In the genomic region with DNA sequence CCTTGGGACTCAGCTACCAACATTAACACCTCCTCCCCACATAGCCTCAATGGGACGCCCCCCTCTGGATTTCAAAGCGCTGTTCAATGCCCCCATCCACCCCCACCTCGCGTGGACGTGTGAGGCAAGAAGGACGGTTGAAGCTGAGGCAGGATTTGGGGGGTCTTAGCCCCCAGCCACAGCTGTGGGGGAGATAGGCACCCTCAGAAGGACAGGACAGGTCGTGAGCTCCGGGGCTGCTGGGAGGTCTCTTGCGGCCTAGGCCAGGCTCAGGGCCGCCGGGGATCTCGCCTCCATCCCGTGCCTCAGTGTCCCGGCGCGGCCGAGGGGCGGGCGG, we compare ENCODE assay signal across 8 cellular contexts. TPM values are rescaled to one million over a fixed set of nuclear protein-coding genes. Genes with fewer than 3 reads are reported as not detected.
DNase-seq lines count a peak whose midpoint lies in the region; TF ChIP-seq lines count a peak whose summit lies in the region.

No MANE protein-coding gene starts in this region.

- H3K9me3 ChIP-seq in BLaER1 treated with 17β-estradiol and CSF1 and Interleukin-3, amounts not matched to agents 10 nM and 100 nM (replicated peaks in 1 of 11) = no peaks in the 10 kb centered on the region
- H3K9me3 ChIP-seq in MM.1S (replicated peaks; ENCODE audit: insufficient read depth, low read length) (no peaks in the 10 kb centered on the region), osteoblast (ENCODE audit: low read depth, low read length) (no peaks in the 10 kb centered on the region)
- H3K9me3 ChIP-seq in effector memory CD4-positive, alpha-beta T cell (ENCODE audit: control insufficient read depth, low read length) = no peaks in the 10 kb centered on the region

- H2AFZ ChIP-seq in MM.1S (ENCODE audit: low read length) = peak overlapping the region; percentile 43
- peak overlapping the region; percentile 77 for H2AFZ ChIP-seq in osteoblast (ENCODE audit: low read length)

- peak overlapping the region in 8 of 11 experiments; percentile 36 to 82 (median 69); a peak in 11 of 22 replicates for H3K27ac ChIP-seq in BLaER1 treated with 17β-estradiol and CSF1 and Interleukin-3, amounts not matched to agents 10 nM and 100 nM
- H3K27ac ChIP-seq in MM.1S (ENCODE audit: low read length) (no peak overlapping the region), osteoblast (ENCODE audit: low read depth, low read length) (no peak overlapping the region)
- no peak overlapping the region for H3K27ac ChIP-seq in effector memory CD4-positive, alpha-beta T cell (ENCODE audit: insufficient read depth, low read length, poor library complexity, severe bottlenecking)

- DNase-seq in MM.1S (no peak), osteoblast (ENCODE audit: insufficient read length, low spot score, missing footprints) (no peak), HCEC 1CT (no peak), DMS79 treated with DMSO at 0.1 percent for 48 hours (lab: John Stamatoyannopoulos, UW) (no peak), NCI-H526 treated with DMSO at 0.1 percent for 48 hours (lab: John Stamatoyannopoulos, UW) (no peak)
- DNase-seq in effector memory CD4-positive, alpha-beta T cell = no peak
- DNase-seq in activated CD4-positive, alpha-beta T cell treated with anti-CD3 and anti-CD28 coated beads for 48 hours = no peak

- H3K27me3 ChIP-seq in BLaER1 treated with 17β-estradiol and CSF1 and Interleukin-3, amounts not matched to agents 10 nM and 100 nM = no peaks in the 10 kb centered on the region
- H3K27me3 ChIP-seq in MM.1S (replicated peaks; ENCODE audit: insufficient read depth, low read length) (0 out of 2 replicates have a peak, but pooled peaks cover 9% of the 10 kb centered on the region), osteoblast (ENCODE audit: insufficient read depth, low read length) (no peaks in the 10 kb centered on the region)
- no peaks in the 10 kb centered on the region for H3K27me3 ChIP-seq in effector memory CD4-positive, alpha-beta T cell (replicated peaks; ENCODE audit: control insufficient read depth, insufficient read depth, low read length, poor library complexity, severe bottlenecking)

- peak overlapping the region in 10 of 11 experiments; percentile 37 to 85 (median 80); a peak in 17 of 22 replicates for H3K9ac ChIP-seq in BLaER1 treated with 17β-estradiol and CSF1 and Interleukin-3, amounts not matched to agents 10 nM and 100 nM
- H3K9ac ChIP-seq in MM.1S (ENCODE audit: low read length) = no peak overlapping the region; the same call in 1 of the 2 replicates

- TF ChIP-seq CTCF in MM.1S (IDR thresholded peaks at IDR 0.05; ENCODE audit: low read length) = no peak
- TF ChIP-seq CTCF in osteoblast (IDR thresholded peaks at IDR 0.05; ENCODE audit: extremely low read depth, low read depth, low read length) = no peak

- H3K4me3 ChIP-seq in BLaER1 treated with 17β-estradiol and CSF1 and Interleukin-3, amounts not matched to agents 10 nM and 100 nM = peak overlapping the region in 9 of 10 experiments; percentile 61 to 76 (median 67); a peak in 16 of 20 replicates
- H3K4me3 ChIP-seq in MM.1S (ENCODE audit: low read length) (peak overlapping the region; percentile 37), osteoblast (ENCODE audit: insufficient read depth, low read length) (peak overlapping the region; percentile 88)
- H3K4me3 ChIP-seq in effector memory CD4-positive, alpha-beta T cell (ENCODE audit: insufficient read depth, low read depth, low read length, poor library complexity, severe bottlenecking) = peak overlapping the region; percentile 32

- peaks cover 4% of the 10 kb centered on the region; the same call in 1 of the 2 replicates for H3F3A ChIP-seq in MM.1S (ENCODE audit: insufficient read depth, low read length)

- H3K4me1 ChIP-seq in BLaER1 treated with 17β-estradiol and CSF1 and Interleukin-3, amounts not matched to agents 10 nM and 100 nM = peaks cover 23 to 35% (median 32%) of the 10 kb centered on the region in 10 experiments
- H3K4me1 ChIP-seq in MM.1S (ENCODE audit: low read length) (peaks cover 8% of the 10 kb centered on the region; the same call in 1 of the 2 replicates), osteoblast (ENCODE audit: insufficient read depth, low read length) (peaks cover 23% of the 10 kb centered on the region)
- peaks cover 7% of the 10 kb centered on the region for H3K4me1 ChIP-seq in effector memory CD4-positive, alpha-beta T cell (ENCODE audit: control insufficient read depth, insufficient read depth, low read length, poor library complexity, severe bottlenecking)

- H3K36me3 ChIP-seq in BLaER1 treated with 17β-estradiol and CSF1 and Interleukin-3, amounts not matched to agents 10 nM and 100 nM = no peaks in the 10 kb centered on the region
- H3K36me3 ChIP-seq in MM.1S (replicated peaks; ENCODE audit: insufficient read depth, low read length) (no peaks in the 10 kb centered on the region), osteoblast (ENCODE audit: insufficient read depth, low read length) (no peaks in the 10 kb centered on the region)
- H3K36me3 ChIP-seq in effector memory CD4-positive, alpha-beta T cell (ENCODE audit: control insufficient read depth, insufficient read depth, low read length) = no peaks in the 10 kb centered on the region

- H3K9me2 ChIP-seq in MM.1S (replicated peaks; ENCODE audit: insufficient read depth, low read length) = no peaks in the 10 kb centered on the region

- H3K4me2 ChIP-seq in BLaER1 treated with 17β-estradiol and CSF1 and Interleukin-3, amounts not matched to agents 10 nM and 100 nM = peak overlapping the region; percentile 82 to 99 (median 90)
- H3K4me2 ChIP-seq in MM.1S (ENCODE audit: low read depth, low read length) (peak overlapping the region; percentile 72), osteoblast (ENCODE audit: insufficient read depth, low read length) (peak overlapping the region; percentile 97)

- H4K20me1 ChIP-seq in BLaER1 treated with 17β-estradiol and CSF1 and Interleukin-3, amounts not matched to agents 10 nM and 100 nM = no peaks in the 10 kb centered on the region
- H4K20me1 ChIP-seq in MM.1S (ENCODE audit: insufficient read depth, low read length) (no peaks in the 10 kb centered on the region), osteoblast (ENCODE audit: insufficient read depth, low read length) (no peaks in the 10 kb centered on the region)

- H3K79me2 ChIP-seq in MM.1S (ENCODE audit: low read length) = no peaks in the 10 kb centered on the region
- H3K79me2 ChIP-seq in osteoblast (ENCODE audit: insufficient read depth, low read length) = no peaks in the 10 kb centered on the region

RNA-seq across cellular contexts. Expression of a gene that starts 8.3 kb away (rescaled TPM):
- total RNA-seq in osteoblast = not detected in 2 replicates

RNA-seq across cellular contexts. Expression of a gene that starts 23.0 kb away (rescaled TPM):
- 37.4 and 39.8 TPM in 2 replicates for total RNA-seq in osteoblast

RNA-seq across cellular contexts. Expression of a gene that starts 35.5 kb away (rescaled TPM):
- total RNA-seq in osteoblast = 50.3 and 56.0 TPM in 2 replicates

RNA-seq across cellular contexts. Expression of a gene that starts 45.0 kb away (rescaled TPM):
- total RNA-seq in osteoblast = 32.9 and 34.2 TPM in 2 replicates

RNA-seq across cellular contexts. Expression of a gene that starts 49.1 kb away (rescaled TPM):
- 323 and 324 TPM in 2 replicates for total RNA-seq in osteoblast

Comparison
In these comparisons a context has a peak if more than half of its experiments do, and no peak if none do; other contexts are left out.
1. H3K27ac ChIP-seq: peak in BLaER1 treated with 17β-estradiol and CSF1 and Interleukin-3, amounts not matched to agents 10 nM and 100 nM (8 of 11); none in MM.1S (single experiment), effector memory CD4-positive, alpha-beta T cell (single experiment) and osteoblast (single experiment).
2. H3K4me3 ChIP-seq: peak in every context shown above with its lines; median percentile 88 in osteoblast; 67 in BLaER1 treated with 17β-estradiol and CSF1 and Interleukin-3, amounts not matched to agents 10 nM and 100 nM; 37 in MM.1S; 32 in effector memory CD4-positive, alpha-beta T cell.
3. Peak in every context shown above with its lines, with median percentiles within 50 percentile points of each other: H3K4me2 ChIP-seq.